Comparison of ENCODE assay signal across 1 cellular context in the genomic region with DNA sequence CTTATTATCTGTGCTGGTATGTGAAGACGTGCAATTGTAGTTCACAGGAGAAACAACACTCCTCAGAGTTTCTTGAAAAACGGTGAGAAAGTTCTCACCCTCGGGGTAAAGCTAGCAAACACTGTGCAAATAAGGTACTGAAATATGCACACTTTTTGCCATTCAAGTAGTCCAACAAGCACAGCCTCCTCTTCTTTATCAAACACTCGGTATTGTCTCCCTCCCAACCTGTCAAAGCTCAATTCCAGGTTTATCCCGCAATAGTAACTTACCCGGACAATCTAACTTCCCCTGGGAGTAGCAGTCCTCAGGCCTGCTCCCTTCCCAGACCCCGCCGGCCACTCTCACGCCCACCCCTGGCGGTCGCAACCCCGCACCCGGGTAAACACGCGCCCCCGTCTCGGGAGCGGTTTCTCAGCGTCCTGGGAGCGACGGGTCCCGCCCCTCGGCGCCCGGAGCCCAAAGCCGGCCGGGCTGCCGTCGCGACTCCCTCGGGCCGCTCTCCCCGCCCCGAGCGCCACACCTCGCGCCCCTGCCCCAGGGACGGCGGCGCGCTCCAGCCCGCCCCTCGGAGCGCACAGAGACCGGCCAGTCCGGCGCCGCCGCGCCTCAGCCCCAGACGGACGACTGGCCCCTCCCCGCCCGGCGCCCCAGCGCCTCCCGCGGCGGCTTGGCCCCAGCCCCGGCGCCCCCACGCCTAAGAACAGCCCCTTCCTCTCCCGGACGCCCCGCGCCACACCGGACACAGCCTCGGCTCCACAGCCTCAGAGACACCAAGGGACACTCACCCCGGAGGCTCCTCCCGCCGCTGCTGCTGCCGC.
TF ChIP-seq lines count a peak whose summit lies in the region.

No MANE protein-coding gene starts in this region.

TF ChIP-seq in H1, 55 proteins besides CTCF, POLR2A, EP300 and RAD21:
- no peak for TF ChIP-seq SP1 (IDR thresholded peaks at IDR 0.05; ENCODE audit: low read depth, low read length)
- TF ChIP-seq, protein P1, sequence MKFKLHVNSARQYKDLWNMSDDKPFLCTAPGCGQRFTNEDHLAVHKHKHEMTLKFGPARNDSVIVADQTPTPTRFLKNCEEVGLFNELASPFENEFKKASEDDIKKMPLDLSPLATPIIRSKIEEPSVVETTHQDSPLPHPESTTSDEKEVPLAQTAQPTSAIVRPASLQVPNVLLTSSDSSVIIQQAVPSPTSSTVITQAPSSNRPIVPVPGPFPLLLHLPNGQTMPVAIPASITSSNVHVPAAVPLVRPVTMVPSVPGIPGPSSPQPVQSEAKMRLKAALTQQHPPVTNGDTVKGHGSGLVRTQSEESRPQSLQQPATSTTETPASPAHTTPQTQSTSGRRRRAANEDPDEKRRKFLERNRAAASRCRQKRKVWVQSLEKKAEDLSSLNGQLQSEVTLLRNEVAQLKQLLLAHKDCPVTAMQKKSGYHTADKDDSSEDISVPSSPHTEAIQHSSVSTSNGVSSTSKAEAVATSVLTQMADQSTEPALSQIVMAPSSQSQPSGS (IDR thresholded peaks at IDR 0.05; ENCODE audit: low read length) = no peak
- peak; percentile 9 to 69; a peak in 1 of 4 replicates for TF ChIP-seq SIN3A (conservative IDR thresholded peaks at IDR 0.05 in 1 of 2, IDR thresholded peaks at IDR 0.05 in 1 of 2; ENCODE audit: low read depth in 1 of 2, low read length in 2 of 2)
- peak; percentile 92 for TF ChIP-seq ASH2L (IDR thresholded peaks at IDR 0.05; ENCODE audit: low read length)
- TF ChIP-seq KDM4A (IDR thresholded peaks at IDR 0.05; ENCODE audit: low read depth, low read length, severe bottlenecking) = peak; percentile 28
- peak; percentile 52 for TF ChIP-seq SAP30 (IDR thresholded peaks at IDR 0.05; ENCODE audit: insufficient read depth, insufficient replicate concordance, low read length)
- no peak for TF ChIP-seq HDAC6 (IDR thresholded peaks at IDR 0.05; ENCODE audit: low read depth, low read length)
